Comparison of ENCODE assay signal across 8 cellular contexts in the genomic region with DNA sequence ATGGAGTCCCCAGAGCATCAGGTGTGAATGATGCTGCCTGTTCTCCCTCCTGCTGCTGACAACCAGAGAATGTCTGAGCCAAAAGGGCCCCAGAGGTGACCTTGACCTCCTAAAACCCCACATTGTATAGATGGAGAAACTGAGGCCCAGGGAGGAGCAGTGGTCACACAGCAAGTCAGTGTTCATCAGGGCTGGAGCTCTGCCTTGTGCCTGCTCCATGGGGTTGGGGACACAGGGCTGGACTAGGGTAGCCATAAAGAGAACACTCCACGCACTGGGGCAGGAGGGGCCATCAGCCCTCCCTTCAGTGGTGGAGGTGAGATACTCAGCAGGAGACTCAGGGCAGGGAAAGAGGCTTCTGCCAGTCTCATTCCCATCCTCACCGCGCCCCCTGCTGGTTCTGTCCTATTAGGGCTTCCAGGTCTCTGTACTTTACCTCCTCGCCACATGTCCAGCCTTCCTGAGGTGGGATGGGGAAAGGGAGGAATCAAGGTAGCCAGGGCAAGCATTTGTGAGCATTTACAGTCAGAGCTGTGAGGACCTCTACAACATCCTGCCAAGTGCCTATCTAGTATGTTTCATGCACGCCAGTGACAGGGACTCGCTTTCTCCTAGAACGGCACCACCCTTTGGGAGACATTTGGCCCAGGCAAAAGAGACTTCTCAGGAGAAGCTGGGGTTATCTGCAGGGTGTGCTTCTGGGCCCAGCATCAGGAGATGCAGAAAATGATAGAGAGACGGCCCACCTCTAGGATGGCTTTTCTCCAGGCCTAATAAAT.
A peak's percentile ranks its signal among the peaks of the same experiment; 100 is the strongest.
DNase-seq lines count a peak whose midpoint lies in the region; ATAC-seq lines count a peak whose summit lies in the region.

No MANE protein-coding gene starts in this region.

- no peak for ATAC-seq in central memory CD8-positive, alpha-beta T cell (replicated peaks; ENCODE audit: extremely low read depth, poor library complexity, severe bottlenecking)

- no peaks in the 10 kb centered on the region for H3K9me3 Mint-ChIP-seq in central memory CD8-positive, alpha-beta T cell

- no peak overlapping the region for H3K27ac Mint-ChIP-seq in central memory CD8-positive, alpha-beta T cell (ENCODE audit: low read depth)

- DNase-seq in NCI-H1417 (lab: John Stamatoyannopoulos, UW) (peak; percentile 4 to 51 (median 30)), NCI-H1417 treated with DMSO at 0.1 percent for 48 hours (lab: John Stamatoyannopoulos, UW) (no peak), NCI-H1694 treated with DMSO at 0.1 percent for 48 hours (lab: John Stamatoyannopoulos, UW) (peak; percentile 38), left kidney (ENCODE audit: low read depth, low spot score) (peak; percentile 80), cerebellar nuclear complex (lab: John Stamatoyannopoulos, UW) (no peak)
- DNase-seq in activated CD4-positive, alpha-beta T cell treated with anti-CD3 and anti-CD28 coated beads for 1 hour: peak; percentile 34
- peak; percentile 28 to 42 for DNase-seq in central memory CD8-positive, alpha-beta T cell (ENCODE audit: low spot score in 2 of 2)
- DNase-seq in stimulated activated CD4-positive, alpha-beta T cell treated with anti-CD3 and anti-CD28 coated beads, TNF-alpha, amount 100 ng/mL, for 1 hour (ENCODE audit: low read depth in 3 of 3, low spot score in 1 of 3): peak in 2 of 3 donors; percentile 9 to 54

- H3K36me3 Mint-ChIP-seq in central memory CD8-positive, alpha-beta T cell (ENCODE audit: insufficient read depth): no peaks in the 10 kb centered on the region

- no peak overlapping the region for H3K4me3 Mint-ChIP-seq in central memory CD8-positive, alpha-beta T cell

- H3K27me3 Mint-ChIP-seq in central memory CD8-positive, alpha-beta T cell: no peaks in the 10 kb centered on the region

- H3K4me1 Mint-ChIP-seq in central memory CD8-positive, alpha-beta T cell: no peaks in the 10 kb centered on the region

Comparison
In these comparisons a context has a peak if more than half of its experiments do, and no peak if none do; other contexts are left out.
1. DNase-seq: peak in NCI-H1417 (3 of 3), NCI-H1694 treated with DMSO at 0.1 percent for 48 hours (single experiment), activated CD4-positive, alpha-beta T cell treated with anti-CD3 and anti-CD28 coated beads for 1 hour (single experiment), central memory CD8-positive, alpha-beta T cell (2 of 2), left kidney (single experiment) and stimulated activated CD4-positive, alpha-beta T cell treated with anti-CD3 and anti-CD28 coated beads, TNF-alpha, amount 100 ng/mL, for 1 hour (2 of 3); none in NCI-H1417 treated with DMSO at 0.1 percent for 48 hours (single experiment) and cerebellar nuclear complex (0 of 2).